ENCODE assay signal across 1 cellular context in the genomic region with DNA sequence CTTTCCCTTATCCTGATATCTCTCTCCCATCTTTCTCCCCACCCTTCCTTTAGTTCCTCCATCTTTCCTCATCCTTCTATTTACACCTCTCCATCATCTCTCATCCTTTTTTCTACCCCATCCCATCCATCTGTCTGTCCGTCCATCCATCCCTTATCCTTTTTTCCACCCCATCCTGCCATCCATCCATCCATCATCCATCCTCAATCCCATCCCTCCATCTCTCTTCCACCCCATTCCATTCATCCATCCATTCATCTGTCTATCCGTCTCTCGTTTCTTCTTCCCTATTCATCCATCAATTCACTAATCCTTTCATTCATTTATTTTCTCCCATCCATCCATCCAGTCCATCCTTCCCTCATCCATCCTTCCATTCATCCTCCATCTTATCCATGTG.
TF ChIP-seq lines count a peak whose summit lies in the region.

No MANE protein-coding gene starts in this region.

TF ChIP-seq in GM12878, 131 proteins besides CTCF, POLR2A, EP300 and RAD21:
- TF ChIP-seq E4F1 (IDR thresholded peaks at IDR 0.05; ENCODE audit: borderline replicate concordance, partially characterized antibody) (peak; percentile 10), SMAD5 (IDR thresholded peaks at IDR 0.05; ENCODE audit: low read depth) (no peak), LARP7 (IDR thresholded peaks at IDR 0.05) (no peak)
- TF ChIP-seq, protein P1, sequence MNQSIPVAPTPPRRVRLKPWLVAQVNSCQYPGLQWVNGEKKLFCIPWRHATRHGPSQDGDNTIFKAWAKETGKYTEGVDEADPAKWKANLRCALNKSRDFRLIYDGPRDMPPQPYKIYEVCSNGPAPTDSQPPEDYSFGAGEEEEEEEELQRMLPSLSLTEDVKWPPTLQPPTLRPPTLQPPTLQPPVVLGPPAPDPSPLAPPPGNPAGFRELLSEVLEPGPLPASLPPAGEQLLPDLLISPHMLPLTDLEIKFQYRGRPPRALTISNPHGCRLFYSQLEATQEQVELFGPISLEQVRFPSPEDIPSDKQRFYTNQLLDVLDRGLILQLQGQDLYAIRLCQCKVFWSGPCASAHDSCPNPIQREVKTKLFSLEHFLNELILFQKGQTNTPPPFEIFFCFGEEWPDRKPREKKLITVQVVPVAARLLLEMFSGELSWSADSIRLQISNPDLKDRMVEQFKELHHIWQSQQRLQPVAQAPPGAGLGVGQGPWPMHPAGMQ (IDR thresholded peaks at IDR 0.05; ENCODE audit: borderline replicate concordance): 0 out of 2 replicates have a peak, but pooled peaks have one; percentile 17
- TF ChIP-seq, protein P2, sequence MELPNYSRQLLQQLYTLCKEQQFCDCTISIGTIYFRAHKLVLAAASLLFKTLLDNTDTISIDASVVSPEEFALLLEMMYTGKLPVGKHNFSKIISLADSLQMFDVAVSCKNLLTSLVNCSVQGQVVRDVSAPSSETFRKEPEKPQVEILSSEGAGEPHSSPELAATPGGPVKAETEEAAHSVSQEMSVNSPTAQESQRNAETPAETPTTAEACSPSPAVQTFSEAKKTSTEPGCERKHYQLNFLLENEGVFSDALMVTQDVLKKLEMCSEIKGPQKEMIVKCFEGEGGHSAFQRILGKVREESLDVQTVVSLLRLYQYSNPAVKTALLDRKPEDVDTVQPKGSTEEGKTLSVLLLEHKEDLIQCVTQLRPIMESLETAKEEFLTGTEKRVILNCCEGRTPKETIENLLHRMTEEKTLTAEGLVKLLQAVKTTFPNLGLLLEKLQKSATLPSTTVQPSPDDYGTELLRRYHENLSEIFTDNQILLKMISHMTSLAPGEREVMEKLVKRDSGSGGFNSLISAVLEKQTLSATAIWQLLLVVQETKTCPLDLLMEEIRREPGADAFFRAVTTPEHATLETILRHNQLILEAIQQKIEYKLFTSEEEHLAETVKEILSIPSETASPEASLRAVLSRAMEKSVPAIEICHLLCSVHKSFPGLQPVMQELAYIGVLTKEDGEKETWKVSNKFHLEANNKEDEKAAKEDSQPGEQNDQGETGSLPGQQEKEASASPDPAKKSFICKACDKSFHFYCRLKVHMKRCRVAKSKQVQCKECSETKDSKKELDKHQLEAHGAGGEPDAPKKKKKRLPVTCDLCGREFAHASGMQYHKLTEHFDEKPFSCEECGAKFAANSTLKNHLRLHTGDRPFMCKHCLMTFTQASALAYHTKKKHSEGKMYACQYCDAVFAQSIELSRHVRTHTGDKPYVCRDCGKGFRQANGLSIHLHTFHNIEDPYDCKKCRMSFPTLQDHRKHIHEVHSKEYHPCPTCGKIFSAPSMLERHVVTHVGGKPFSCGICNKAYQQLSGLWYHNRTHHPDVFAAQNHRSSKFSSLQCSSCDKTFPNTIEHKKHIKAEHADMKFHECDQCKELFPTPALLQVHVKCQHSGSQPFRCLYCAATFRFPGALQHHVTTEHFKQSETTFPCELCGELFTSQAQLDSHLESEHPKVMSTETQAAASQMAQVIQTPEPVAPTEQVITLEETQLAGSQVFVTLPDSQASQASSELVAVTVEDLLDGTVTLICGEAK (IDR thresholded peaks at IDR 0.05; ENCODE audit: borderline replicate concordance): no peak
TF ChIP-seq in GM12878: peak in this region for 2.
